In the genomic region with DNA sequence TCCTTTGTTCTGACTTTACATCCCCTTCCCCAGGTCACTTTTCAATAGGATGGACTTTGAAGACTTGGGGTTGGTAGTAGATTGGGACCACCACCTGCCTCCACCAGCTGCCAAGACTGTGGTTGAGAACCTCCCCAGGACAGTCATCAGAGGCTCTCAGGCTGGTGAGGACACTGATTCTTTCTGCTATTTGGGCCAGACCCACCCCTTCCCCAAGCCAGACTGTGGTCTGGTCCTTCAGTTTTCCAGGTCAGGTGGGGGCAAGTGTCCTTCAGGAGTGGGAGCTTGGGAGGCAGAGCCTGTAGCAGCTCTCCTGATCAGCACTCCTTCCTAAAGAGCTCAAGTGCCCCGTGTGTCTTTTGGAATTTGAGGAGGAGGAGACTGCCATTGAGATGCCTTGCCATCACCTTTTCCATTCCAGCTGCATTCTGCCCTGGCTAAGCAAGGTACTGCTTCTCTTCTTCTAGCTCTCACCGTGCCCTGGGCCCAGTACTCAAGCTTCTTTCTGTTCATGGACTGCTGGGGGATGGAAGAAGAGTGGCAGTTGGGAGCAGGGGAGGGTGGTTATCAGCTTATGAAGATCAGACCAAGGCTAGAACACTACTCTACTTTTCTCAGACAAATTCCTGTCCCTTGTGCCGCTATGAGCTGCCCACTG, we compare ENCODE assay signal across 8 cellular contexts. TPM values are rescaled to one million over a fixed set of nuclear protein-coding genes. Genes with fewer than 3 reads are reported as not detected.
DNase-seq lines count a peak whose midpoint lies in the region; ATAC-seq and TF ChIP-seq lines count a peak whose summit lies in the region.

No MANE protein-coding gene starts in this region.

- intact Hi-C loops in mammary epithelial cell (cut with micrococcal nuclease) = no loop called here

- H3K9me3 ChIP-seq in HUES6 (ENCODE audit: control insufficient read depth, insufficient read depth, low read depth, low read length) = no peaks in the 10 kb centered on the region
- no peaks in the 10 kb centered on the region for H3K9me3 ChIP-seq in mammary epithelial cell (replicated peaks; ENCODE audit: insufficient read depth, low read length)

- BruUV-seq in mammary epithelial cell (replicated peaks; lab: Mats Ljungman, UMichigan) = no TSS peak

- H3K27ac ChIP-seq in HUES6 (ENCODE audit: low read depth, low read length) (no peak overlapping the region), mammary epithelial cell (ENCODE audit: insufficient read depth, low read depth, low read length) (no peak overlapping the region)

- H3K4me2 ChIP-seq in mammary epithelial cell (ENCODE audit: insufficient read depth, low read depth, low read length) = peak overlapping the region; percentile 75

- dilution Hi-C loops in mammary epithelial cell (cut with HindIII; ENCODE audit: low sequenced_read_pairs) = no loop called here

- H3K36me3 ChIP-seq in HUES6 (ENCODE audit: control insufficient read depth, insufficient read depth, low read length) (peaks cover 37% of the 10 kb centered on the region), mammary epithelial cell (ENCODE audit: insufficient read depth, low read length) (peaks cover 7% of the 10 kb centered on the region)

- in situ Hi-C loops in mammary epithelial cell (cut with MboI; ENCODE audit: low sequenced_read_pairs in 2 of 2) = no loop called here

- H3K9ac ChIP-seq in HUES6 (ENCODE audit: low read length) (peak overlapping the region; percentile 90), mammary epithelial cell (ENCODE audit: insufficient read depth, low read length) (peak overlapping the region; percentile 83)

- peaks cover 24% of the 10 kb centered on the region for H3K79me2 ChIP-seq in mammary epithelial cell (ENCODE audit: insufficient read depth, low read length)

- TF ChIP-seq CTCF in mammary epithelial cell (conservative IDR thresholded peaks at IDR 0.05 in 1 of 2, IDR thresholded peaks at IDR 0.05 in 1 of 2; ENCODE audit: extremely low read depth in 1 of 2, insufficient read depth in 1 of 2, low read depth in 1 of 2, low read length in 2 of 2) = no peak

- H3K27me3 ChIP-seq in HUES6 (ENCODE audit: control insufficient read depth, insufficient read depth, low read length) (no peaks in the 10 kb centered on the region), mammary epithelial cell (ENCODE audit: insufficient read depth, low read length) (no peaks in the 10 kb centered on the region)

- CTCF ChIA-PET in mammary epithelial cell (lab: Charles Lee; ENCODE audit: low non-redundant PET) = no interaction called here

- DNase-seq in 8988T (peak; percentile 1), mammary epithelial cell (no peak), myocyte (ENCODE audit: low read depth) (peak; percentile 80)
- no peak for DNase-seq in NK-92 treated with Interleukin-12 subunit alpha and Interleukin-12 subunit beta, amount 100 ng/mL, for 24 hours (lab: John Stamatoyannopoulos, UW)
- DNase-seq in activated CD4-positive, alpha-beta T cell treated with anti-CD3 and anti-CD28 coated beads for 1 hour = no peak

- ATAC-seq in GM21515 (IDR thresholded peaks at IDR 0.05; ENCODE audit: unreplicated experiment) (no peak), GM21786 (IDR thresholded peaks at IDR 0.05; ENCODE audit: unreplicated experiment) (no peak)

- 33% methylated on average over 3 of the region's 3 CpGs for WGBS in mammary epithelial cell (ENCODE audit: low coverage, missing lambda C conversion rate)

- H3K4me1 ChIP-seq in HUES6 (ENCODE audit: control insufficient read depth, insufficient read depth, low read length) = peaks cover 3% of the 10 kb centered on the region
- peaks cover 13% of the 10 kb centered on the region for H3K4me1 ChIP-seq in mammary epithelial cell (ENCODE audit: insufficient read depth, low read length)

- no peak overlapping the region for H2AFZ ChIP-seq in mammary epithelial cell (ENCODE audit: low read depth, low read length)

- no peaks in the 10 kb centered on the region for H4K20me1 ChIP-seq in mammary epithelial cell (ENCODE audit: insufficient read depth, low read length)

- H3K4me3 ChIP-seq in HUES6 (ENCODE audit: low read depth, low read length) (peak overlapping the region; percentile 95), mammary epithelial cell (replicated peaks in 1 of 3; ENCODE audit: insufficient read depth in 1 of 3, low read depth in 2 of 3, low read length in 3 of 3) (peak overlapping the region; percentile 73 to 93 (median 92))

RNA-seq across cellular contexts. Expression of gene RNF181, which starts 1.1 kb away (rescaled TPM):
- 100 to 1,000 TPM; 101 to 109 TPM for total RNA-seq in mammary epithelial cell
- polyA plus RNA-seq in mammary epithelial cell = 269 TPM
- 193 TPM for polyA minus RNA-seq in mammary epithelial cell
- 174 and 313 TPM in 2 replicates for total RNA-seq in myocyte
- polyA plus RNA-seq in myocyte (2012) = 566 TPM

RNA-seq across cellular contexts. Expression of gene TMEM150A, which starts 5.9 kb away (rescaled TPM):
- total RNA-seq in mammary epithelial cell (10 to 100 TPM; 12.5 to 14.2 TPM), myocyte (22.7 and 24.9 TPM in 2 replicates)
- 11.4 TPM for polyA plus RNA-seq in mammary epithelial cell
- 19.7 TPM for polyA minus RNA-seq in mammary epithelial cell
- 66.8 TPM for polyA plus RNA-seq in myocyte (2012)

RNA-seq across cellular contexts. Expression of gene VAMP5, which starts 12.4 kb away (rescaled TPM):
- total RNA-seq in mammary epithelial cell = 1 to 10 TPM; 2.2 to 7.3 TPM
- polyA plus RNA-seq in mammary epithelial cell = 6.0 TPM
- polyA minus RNA-seq in mammary epithelial cell = 10.2 TPM
- total RNA-seq in myocyte = 127 and 153 TPM in 2 replicates
- polyA plus RNA-seq in myocyte (2012) = 1,018 TPM

RNA-seq across cellular contexts. Expression of gene C2orf68, which starts 15.3 kb away (rescaled TPM):
- total RNA-seq in mammary epithelial cell (10 to 100 TPM; 10.8 to 21.9 TPM), myocyte (20.2 and 28.5 TPM in 2 replicates)
- 7.0 TPM for polyA plus RNA-seq in mammary epithelial cell
- 48.4 TPM for polyA minus RNA-seq in mammary epithelial cell
- polyA plus RNA-seq in myocyte (2012) = 45.2 TPM

RNA-seq across cellular contexts. Expression of gene VAMP8, which starts 19.2 kb away (rescaled TPM):
- total RNA-seq in mammary epithelial cell (100 to 1,000 TPM in 1 of 2 donors, 10 to 100 TPM in 1; 94.0 to 166 TPM), myocyte (9.5 and 9.8 TPM in 2 replicates)
- 327 TPM for polyA plus RNA-seq in mammary epithelial cell
- polyA minus RNA-seq in mammary epithelial cell = 42.7 TPM
- 51.3 TPM for polyA plus RNA-seq in myocyte (2012)

Comparison
In these comparisons a context has a peak if more than half of its experiments do, and no peak if none do; other contexts are left out.
1. DNase-seq: peak in 8988T (single experiment) and myocyte (single experiment); none in mammary epithelial cell (single experiment), NK-92 treated with Interleukin-12 subunit alpha and Interleukin-12 subunit beta, amount 100 ng/mL, for 24 hours (single experiment) and activated CD4-positive, alpha-beta T cell treated with anti-CD3 and anti-CD28 coated beads for 1 hour (single experiment).
2. RNA of gene VAMP5, which starts 12.4 kb away (total RNA-seq): 127 to 153 TPM in myocyte; 2.2 to 7.3 TPM in mammary epithelial cell; every median in the first group is over 10 times any median in the second.